In genomic region chr4:124640037-124640730, GRCh38 we compare ENCODE assay signal across 14 cellular contexts.
DNase-seq lines count a peak whose midpoint lies in the region; ATAC-seq, FAIRE-seq and TF ChIP-seq lines count a peak whose summit lies in the region.
"Had no signal": no experiment of that assay in that cellular context is flagged by ENCODE, and none has a peak within 500 bp of the region (broad histone marks: within the 10 kb centered on the region; RNA-seq: fewer than 3 reads in every experiment).

No MANE protein-coding gene starts in this region.

- POLR2A ChIA-PET in K562 (lab: Yijun Ruan, JAX), result interaction anchor here (0.5 kb wide), 1 partner anchor 596 kb away, joined by 4 read pairs; no protein-coding TSS in a partner anchor

- no peaks in the 10 kb centered on the region for H4K20me1 ChIP-seq in K562 (replicated peaks; ENCODE audit: control insufficient read depth, insufficient read depth, low read length)

- intact Hi-C loops in K562 (cut with micrococcal nuclease), result no loop called here
- intact Hi-C loops in kidney (cut with DNase I), result no loop called here

- H3K36me3 ChIP-seq in K562 (ENCODE audit: control insufficient read depth, insufficient read depth, low read length) (no peaks in the 10 kb centered on the region), kidney (ENCODE audit: control insufficient read depth in 1 of 2, insufficient read depth in 2 of 2, low read length in 2 of 2) (no peaks in the 10 kb centered on the region), H7 (replicated peaks; ENCODE audit: control insufficient read depth, insufficient read depth, low read length) (no peaks in the 10 kb centered on the region)

- no peaks in the 10 kb centered on the region for H3K79me2 ChIP-seq in K562 (ENCODE audit: control insufficient read depth, insufficient read depth, low read length)

- FAIRE-seq in HTR-8/SVneo (lab: Jason Lieb, UNC), result peak; percentile 44
- FAIRE-seq in K562 (lab: Jason Lieb, UNC), result peak; percentile 29
- FAIRE-seq in kidney (lab: Jason Lieb, UNC), result peak; percentile 45

- H3K4me3 ChIP-seq in AG09309 (ENCODE audit: control insufficient read depth, low read depth, low read length), result no peak overlapping the region
- H3K4me3 ChIP-seq in K562, result no peak overlapping the region
- no peak overlapping the region for H3K4me3 ChIP-seq in kidney (ENCODE audit: low read length in 2 of 2)
- H3K4me3 ChIP-seq in H7 (ENCODE audit: insufficient read depth, low read depth, low read length), result no peak overlapping the region
- H3K4me3 ChIP-seq: left ventricle myocardium inferior had no signal

- H3K9me3 ChIP-seq in K562 (replicated peaks; ENCODE audit: control insufficient read depth, insufficient read depth, low read depth, low read length) (no peaks in the 10 kb centered on the region), kidney (ENCODE audit: control insufficient read depth in 1 of 2, low read length in 2 of 2) (no peaks in the 10 kb centered on the region)
- H3K9me3 ChIP-seq: left ventricle myocardium inferior had no signal

- DNase-seq in AG09309 (ENCODE audit: low read depth) (peak; percentile 20), HTR-8/SVneo (ENCODE audit: insufficient read length, low spot score) (peak; percentile 12), K562 (ENCODE audit: extremely low read depth in 1 of 4, low spot score in 3 of 4) (no peak), kidney (no peak), H7 (no peak), NCI-H2171 (lab: John Stamatoyannopoulos, UW) (no peak), omental fat pad (ENCODE audit: low spot score) (no peak), DMS79 treated with DMSO at 0.1 percent for 48 hours (lab: John Stamatoyannopoulos, UW) (no peak)
- DNase-seq: anterior cingulate cortex; left ventricle myocardium inferior; NCI-H1105 treated with DMSO at 0.1 percent for 48 hours; occipital lobe; stimulated activated CD4-positive, alpha-beta T cell treated with anti-CD3 and anti-CD28 coated beads, Interleukin-2, amount 100 ng/mL, for 48 hours had no signal

- H3K4me1 ChIP-seq in K562 (replicated peaks in 1 of 2; ENCODE audit: control insufficient read depth in 2 of 2, insufficient read depth in 2 of 2, low read length in 2 of 2) (no peaks in the 10 kb centered on the region), kidney (ENCODE audit: control insufficient read depth in 1 of 2, insufficient read depth in 1 of 2, low read depth in 1 of 2, low read length in 2 of 2) (no peaks in the 10 kb centered on the region)
- H3K4me1 ChIP-seq: left ventricle myocardium inferior had no signal

- H3K27me3 ChIP-seq in K562 (ENCODE audit: control insufficient read depth in 2 of 2, insufficient read depth in 2 of 2, low read length in 2 of 2) (no peaks in the 10 kb centered on the region), H7 (ENCODE audit: control insufficient read depth, insufficient read depth, low read length) (no peaks in the 10 kb centered on the region)

- TF ChIP-seq CTCF in AG09309 (IDR thresholded peaks at IDR 0.05; ENCODE audit: control insufficient read depth, insufficient read depth, low read depth, low read length, missing control alignments) (no peak), K562 (IDR thresholded peaks at IDR 0.05 in 2 of 3, conservative IDR thresholded peaks at IDR 0.05 in 1 of 3; ENCODE audit: insufficient read depth in 2 of 3, low read depth in 1 of 3, low read length in 3 of 3) (no peak), kidney (IDR thresholded peaks at IDR 0.05; ENCODE audit: borderline replicate concordance, extremely low read depth, insufficient read depth) (no peak), omental fat pad (IDR thresholded peaks at IDR 0.05) (no peak)

- in situ Hi-C loops in K562 (cut with MboI), result no loop called here

- TF ChIP-seq POLR2A in K562 (conservative IDR thresholded peaks at IDR 0.05), result no peak

- no peak overlapping the region for H3K4me2 ChIP-seq in K562 (ENCODE audit: insufficient read depth, low read length)

- no peaks in the 10 kb centered on the region for H3K9me1 ChIP-seq in K562 (ENCODE audit: control insufficient read depth, insufficient read depth, low read length)

- no TSS peak for BruUV-seq in K562 (replicated peaks; lab: Mats Ljungman, UMichigan)

- no peak for TF ChIP-seq RAD21 in K562 (CRISPR knock-in tag; conservative IDR thresholded peaks at IDR 0.05 in 1 of 2, IDR thresholded peaks at IDR 0.05 in 1 of 2)

- no peak overlapping the region for H3K27ac ChIP-seq in K562 (ENCODE audit: extremely low read depth, low read depth, low read length)
- no peak overlapping the region for H3K27ac ChIP-seq in kidney (ENCODE audit: low read depth in 2 of 2, low read length in 2 of 2)
- H3K27ac ChIP-seq: C4-2B, left ventricle myocardium inferior had no signal

- CTCF ChIA-PET in K562 (lab: Yijun Ruan, JAX; ENCODE audit: low intra/inter-chr PET ratio), result no interaction called here

- no peak overlapping the region for H3K9ac ChIP-seq in K562 (ENCODE audit: insufficient read depth in 1 of 2, low read depth in 2 of 2, low read length in 2 of 2)
- H3K9ac ChIP-seq in kidney (ENCODE audit: low read length in 2 of 2), result no peak overlapping the region

- no peak for TF ChIP-seq EP300 in K562 (IDR thresholded peaks at IDR 0.05; ENCODE audit: low read length)

- H2AFZ ChIP-seq in K562 (ENCODE audit: low read depth, low read length), result no peak overlapping the region

- WGBS in K562 (ENCODE audit: insufficient coverage, low coverage, missing lambda C conversion rate), result 26% methylated on average over 3 of the region's 3 CpGs

- ATAC-seq in K562 (no peak), omental fat pad (ENCODE audit: low FRiP score) (no peak)

TF ChIP-seq in K562, 482 proteins besides CTCF, POLR2A, EP300 and RAD21:
- TF ChIP-seq HDAC2 (IDR thresholded peaks at IDR 0.05) (no peak), MTA2 (IDR thresholded peaks at IDR 0.05; ENCODE audit: low read depth) (no peak), COPS2 (conservative IDR thresholded peaks at IDR 0.05) (no peak), HDAC1 (IDR thresholded peaks at IDR 0.05) (no peak), SMAD4 (CRISPR knock-in tag; conservative IDR thresholded peaks at IDR 0.05) (no peak), HEY1 (CRISPR knock-in tag; IDR thresholded peaks at IDR 0.05; ENCODE audit: borderline replicate concordance) (no peak), RNF219 (CRISPR knock-in tag; IDR thresholded peaks at IDR 0.05) (no peak), MEF2A (IDR thresholded peaks at IDR 0.05; ENCODE audit: control insufficient read depth, low read depth, low read length) (no peak), GATA2 (CRISPR knock-in tag; IDR thresholded peaks at IDR 0.05) (no peak), KLF6 (CRISPR knock-in tag; IDR thresholded peaks at IDR 0.05; ENCODE audit: borderline replicate concordance) (no peak), MCM3 (IDR thresholded peaks at IDR 0.05) (no peak), CEBPZ (IDR thresholded peaks at IDR 0.05; ENCODE audit: borderline replicate concordance, low read depth, low read length) (no peak), CHD2 (IDR thresholded peaks at IDR 0.05; ENCODE audit: low read depth, low read length) (no peak), RHOXF2B (CRISPR knock-in tag; conservative IDR thresholded peaks at IDR 0.05) (no peak), ZNF408 (CRISPR knock-in tag; IDR thresholded peaks at IDR 0.05; ENCODE audit: low read depth) (no peak)

Comparison
In these comparisons a context has a peak if more than half of its experiments do, and no peak if none do; other contexts are left out.
1. DNase-seq: peak in AG09309 (single experiment) and HTR-8/SVneo (single experiment); none in K562 (0 of 4), kidney (single experiment), H7 (single experiment), NCI-H2171 (single experiment), omental fat pad (single experiment) and DMS79 treated with DMSO at 0.1 percent for 48 hours (single experiment).